ENCODE assay signal across 10 cellular contexts in genomic region chr1:91784616-91785015, GRCh38.
"Had no signal": no experiment of that assay in that cellular context is flagged by ENCODE, and none has a peak within 500 bp of the region (broad histone marks: within the 10 kb centered on the region; RNA-seq: fewer than 3 reads in every experiment).

No MANE protein-coding gene starts in this region.

- H3K27ac Mint-ChIP-seq: activated CD8-positive, alpha-beta T cell treated with anti-CD3 and anti-CD28 coated beads, Interleukin-2, amount 10 ng/mL, durations not matched to agents 7 days and 5 days; activated naive CD4-positive, alpha-beta T cell treated with anti-CD3 and anti-CD28 coated beads for 36 hours; stimulated activated effector memory CD8-positive, alpha-beta T cell treated with anti-CD3 and anti-CD28 coated beads, Interleukin-12 subunit alpha, Interleukin-12 subunit beta, amount 100 ng/mL, for 72 hours had no signal

- H3K4me3 ChIP-seq: upper lobe of left lung had no signal

- H3K9me3 ChIP-seq: upper lobe of left lung had no signal

- H3K4me3 Mint-ChIP-seq: activated CD8-positive, alpha-beta T cell treated with anti-CD3 and anti-CD28 coated beads, Interleukin-2, amount 10 ng/mL, durations not matched to agents 7 days and 5 days; activated naive CD4-positive, alpha-beta T cell treated with anti-CD3 and anti-CD28 coated beads for 36 hours; stimulated activated effector memory CD8-positive, alpha-beta T cell treated with anti-CD3 and anti-CD28 coated beads, Interleukin-12 subunit alpha, Interleukin-12 subunit beta, amount 100 ng/mL, for 72 hours had no signal

- H3K27me3 ChIP-seq: upper lobe of left lung had no signal

- DNase-seq: activated CD4-positive, alpha-beta T cell treated with anti-CD3 and anti-CD28 coated beads for 4 hours; activated CD8-positive, alpha-beta T cell treated with anti-CD3 and anti-CD28 coated beads, Interleukin-2, amount 10 ng/mL, durations not matched to agents 7 days and 5 days; activated naive CD4-positive, alpha-beta T cell treated with anti-CD3 and anti-CD28 coated beads for 36 hours; central memory CD4-positive, alpha-beta T cell; cortex of kidney; effector memory CD4-positive, alpha-beta T cell; retina; T-helper 9 cell; upper lobe of left lung had no signal

- H3K9me3 Mint-ChIP-seq: activated naive CD4-positive, alpha-beta T cell treated with anti-CD3 and anti-CD28 coated beads for 36 hours; stimulated activated effector memory CD8-positive, alpha-beta T cell treated with anti-CD3 and anti-CD28 coated beads, Interleukin-12 subunit alpha, Interleukin-12 subunit beta, amount 100 ng/mL, for 72 hours had no signal
